ENCODE assay signal across 23 cellular contexts in the genomic region with DNA sequence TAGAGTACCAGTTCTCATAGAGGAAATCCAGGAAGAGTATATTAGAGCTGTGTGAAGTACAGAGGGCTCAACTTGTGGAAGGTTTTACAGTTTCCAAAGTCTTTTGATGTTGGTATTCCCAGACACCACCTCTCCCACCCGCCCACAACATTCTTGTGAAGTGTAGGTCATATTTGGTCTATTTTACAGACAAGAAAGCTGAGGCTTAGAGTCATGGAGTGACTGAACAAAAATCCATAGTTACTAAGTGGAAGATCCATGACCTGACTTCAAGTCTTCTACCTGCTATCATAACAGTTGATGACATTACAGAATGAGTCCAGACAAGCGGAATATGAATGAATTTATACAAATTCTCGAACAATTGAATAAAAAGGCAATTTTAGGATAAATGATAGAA.
"Had no signal": no experiment of that assay in that cellular context is flagged by ENCODE, and none has a peak within 500 bp of the region (broad histone marks: within the 10 kb centered on the region; RNA-seq: fewer than 3 reads in every experiment).

No MANE protein-coding gene starts in this region.

- H3K4me1 ChIP-seq: testis, transverse colon had no signal

- H3K4me3 ChIP-seq: skin epidermis, testis, transverse colon had no signal

- H3K9me3 ChIP-seq: testis, transverse colon had no signal

- H3K27ac ChIP-seq: epithelial cell of prostate, skin epidermis, testis, transverse colon, WERI-Rb-1 had no signal

- H3K27me3 ChIP-seq: testis, transverse colon had no signal

- H3K36me3 ChIP-seq: transverse colon, WERI-Rb-1 had no signal

- DNase-seq: activated CD4-positive, alpha-beta T cell treated with anti-CD3 and anti-CD28 coated beads for 48 hours; activated CD4-positive, alpha-beta T cell treated with anti-CD3 and anti-CD28 coated beads, Interleukin-2, amount 50 U/mL, for 48 hours; activated CD8-positive, alpha-beta memory T cell treated with anti-CD3 and anti-CD28 coated beads, Interleukin-2, amount 50 U/mL, for 48 hours; activated gamma-delta T cell treated with Interleukin-2 at 50 U/mL for 16 hours; activated T-cell treated with anti-CD3 and anti-CD28 coated beads, Interleukin-2, amount 50 U/mL, for 24 hours; aorta; caudate nucleus; effector CD8-positive, alpha-beta T cell; head of caudate nucleus; hippocampal formation; kidney; left colon; mammary epithelial cell; stimulated activated CD4-positive, alpha-beta T cell treated with anti-CD3 and anti-CD28 coated beads, Interleukin-12 subunit alpha, Interleukin-12 subunit beta, amount 100 ng/mL, for 4 hours; stimulated activated CD4-positive, alpha-beta T cell treated with anti-CD3 and anti-CD28 coated beads, Interleukin-4, amount 100 ng/mL, for 1 hour; stimulated activated naive CD8-positive, alpha-beta T cell treated with anti-CD3 and anti-CD28 coated beads, Interleukin-15, Interleukin-2, amounts not matched to agents 100 U/mL and 50 U/mL, for 24 hours; T-helper 17 cell; T1000; testis; transverse colon; WERI-Rb-1 had no signal
